ENCODE assay signal across 12 cellular contexts in genomic region chr10:93334901-93335312, GRCh38.
DNase-seq lines count a peak whose midpoint lies in the region; ATAC-seq and TF ChIP-seq lines count a peak whose summit lies in the region.
"Had no signal": no experiment of that assay in that cellular context is flagged by ENCODE, and none has a peak within 500 bp of the region (broad histone marks: within the 10 kb centered on the region; RNA-seq: fewer than 3 reads in every experiment).

No MANE protein-coding gene starts in this region.

- no peaks in the 10 kb centered on the region for H3K27me3 ChIP-seq in esophagus squamous epithelium

- peaks cover 0 to 41% (median 0%) of the 10 kb centered on the region in 3 donors for H3K4me1 ChIP-seq in esophagus squamous epithelium

- 34 to 55% methylated on average over 6 to 9 of the region's 9 CpGs for WGBS in esophagus squamous epithelium, 2 donors

- intact Hi-C loops in esophagus squamous epithelium (cut with DNase I), result no loop called here
- intact Hi-C loops in posterior vena cava (cut with DNase I), result no loop called here

- no peak overlapping the region for H3K4me3 ChIP-seq in AG09309 (ENCODE audit: control insufficient read depth, low read depth, low read length)
- no peak overlapping the region for H3K4me3 ChIP-seq in esophagus squamous epithelium

- peak; percentile 14 for DNase-seq in AG09309 (ENCODE audit: low read depth)
- peak; percentile 83 for DNase-seq in ELR (ENCODE audit: low read depth)
- peak; percentile 19 for DNase-seq in NCI-H748 treated with DMSO at 0.1 percent for 48 hours (lab: John Stamatoyannopoulos, UW)
- DNase-seq in esophagus squamous epithelium (lab: John Stamatoyannopoulos, UW), result no peak
- no peak for DNase-seq in posterior vena cava (ENCODE audit: low spot score)
- no peak for DNase-seq in T-helper 1 cell
- DNase-seq in stimulated activated naive CD4-positive, alpha-beta T cell (lab: John Stamatoyannopoulos, UW), result no peak
- DNase-seq: activated naive CD4-positive, alpha-beta T cell treated with Interleukin-2 at 50 U/mL for 16 hours; effector CD4-positive, alpha-beta T cell; Karpas-422 had no signal

- no peak for ATAC-seq in GM18907 (IDR thresholded peaks at IDR 0.05; ENCODE audit: unreplicated experiment)
- ATAC-seq: natural killer cell treated with Interleukin-12 subunit alpha and Interleukin-12 subunit beta and Interleukin-15 and Interleukin-18, amount 100 ng/mL, for 72 hours had no signal

- peak overlapping the region; percentile 21 to 78 (median 52) for H3K27ac ChIP-seq in esophagus squamous epithelium

- H3K36me3 ChIP-seq in esophagus squamous epithelium, result peaks cover 0 to 100% (median 19%) of the 10 kb centered on the region in 3 donors

- no peaks in the 10 kb centered on the region for H3K9me3 ChIP-seq in esophagus squamous epithelium

- TF ChIP-seq CTCF in AG09309 (IDR thresholded peaks at IDR 0.05; ENCODE audit: control insufficient read depth, insufficient read depth, low read depth, low read length, missing control alignments) (no peak), esophagus squamous epithelium (IDR thresholded peaks at IDR 0.05) (no peak)

- no peak for TF ChIP-seq POLR2A in esophagus squamous epithelium (IDR thresholded peaks at IDR 0.05)

Comparison
In these comparisons a context has a peak if more than half of its experiments do, and no peak if none do; other contexts are left out.
1. DNase-seq: peak in AG09309 (single experiment), ELR (single experiment) and NCI-H748 treated with DMSO at 0.1 percent for 48 hours (single experiment); none in esophagus squamous epithelium (single experiment), posterior vena cava (single experiment), T-helper 1 cell (0 of 5) and stimulated activated naive CD4-positive, alpha-beta T cell (0 of 6).